Comparison of ENCODE assay signal across 1 cellular context in the genomic region with DNA sequence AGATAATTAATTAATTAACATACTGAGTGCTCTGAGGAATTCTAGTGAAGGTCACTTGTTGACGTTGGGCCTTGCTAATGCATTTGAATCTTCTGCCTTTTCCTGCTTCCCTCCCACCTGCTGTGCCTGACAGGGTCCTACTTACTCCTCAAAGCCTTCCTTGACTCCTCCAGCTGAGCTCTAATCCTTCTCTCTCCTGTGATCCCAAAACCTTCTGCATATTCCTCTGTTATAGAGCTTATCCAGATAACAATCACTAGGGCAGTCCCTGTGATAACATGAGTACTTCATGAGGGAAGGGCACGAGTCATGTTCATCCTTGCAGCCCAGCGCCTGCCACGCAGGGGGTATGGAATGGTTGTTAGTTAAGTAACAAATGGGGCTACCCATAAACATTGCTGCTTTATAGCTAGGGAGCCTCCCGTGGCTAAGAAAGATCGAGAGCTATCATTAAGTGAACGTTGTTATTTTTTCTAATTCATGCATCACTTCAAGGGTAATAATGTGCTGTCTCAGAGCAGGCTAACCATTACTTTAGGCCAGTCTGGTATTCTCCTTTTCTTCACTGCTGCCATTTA.
TF ChIP-seq lines count a peak whose summit lies in the region.

No MANE protein-coding gene starts in this region.

TF ChIP-seq in HEK293, 187 proteins besides CTCF, POLR2A, EP300 and RAD21 (continued from another document):
- TF ChIP-seq, protein P1, sequence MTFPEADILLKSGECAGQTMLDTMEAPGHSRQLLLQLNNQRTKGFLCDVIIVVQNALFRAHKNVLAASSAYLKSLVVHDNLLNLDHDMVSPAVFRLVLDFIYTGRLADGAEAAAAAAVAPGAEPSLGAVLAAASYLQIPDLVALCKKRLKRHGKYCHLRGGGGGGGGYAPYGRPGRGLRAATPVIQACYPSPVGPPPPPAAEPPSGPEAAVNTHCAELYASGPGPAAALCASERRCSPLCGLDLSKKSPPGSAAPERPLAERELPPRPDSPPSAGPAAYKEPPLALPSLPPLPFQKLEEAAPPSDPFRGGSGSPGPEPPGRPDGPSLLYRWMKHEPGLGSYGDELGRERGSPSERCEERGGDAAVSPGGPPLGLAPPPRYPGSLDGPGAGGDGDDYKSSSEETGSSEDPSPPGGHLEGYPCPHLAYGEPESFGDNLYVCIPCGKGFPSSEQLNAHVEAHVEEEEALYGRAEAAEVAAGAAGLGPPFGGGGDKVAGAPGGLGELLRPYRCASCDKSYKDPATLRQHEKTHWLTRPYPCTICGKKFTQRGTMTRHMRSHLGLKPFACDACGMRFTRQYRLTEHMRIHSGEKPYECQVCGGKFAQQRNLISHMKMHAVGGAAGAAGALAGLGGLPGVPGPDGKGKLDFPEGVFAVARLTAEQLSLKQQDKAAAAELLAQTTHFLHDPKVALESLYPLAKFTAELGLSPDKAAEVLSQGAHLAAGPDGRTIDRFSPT (tag by site-specific recombination; IDR thresholded peaks at IDR 0.05) = no peak
- no peak for TF ChIP-seq GLIS2 (tag by site-specific recombination; IDR thresholded peaks at IDR 0.05)
- no peak for TF ChIP-seq ZFP69B (tag by site-specific recombination; IDR thresholded peaks at IDR 0.05)
